In the genomic region with DNA sequence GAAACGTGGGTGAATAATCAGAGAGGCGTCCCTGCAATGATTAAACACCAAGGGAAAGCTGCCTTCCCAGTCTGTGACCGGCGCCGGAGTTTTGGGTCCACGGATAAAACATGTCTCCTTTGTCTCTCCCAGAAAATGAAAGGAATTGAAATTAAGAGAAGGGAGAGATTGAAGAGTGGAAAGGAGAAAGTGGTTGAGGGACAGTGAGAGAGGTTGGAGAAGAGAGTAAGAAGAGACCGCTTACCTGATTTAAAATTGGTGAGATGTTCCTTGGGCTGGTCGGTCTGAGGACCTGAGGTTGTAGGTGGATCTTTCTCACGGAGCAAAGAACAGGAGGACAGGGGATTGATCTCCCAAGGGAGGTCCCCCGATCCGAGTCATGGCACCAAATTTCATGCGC, we compare ENCODE assay signal across 1 cellular context. TPM values are rescaled to one million over a fixed set of nuclear protein-coding genes. Genes with fewer than 3 reads are reported as not detected.
"Had no signal": no experiment of that assay in that cellular context is flagged by ENCODE, and none has a peak within 500 bp of the region (broad histone marks: within the 10 kb centered on the region; RNA-seq: fewer than 3 reads in every experiment).

No MANE protein-coding gene starts in this region.

RNA-seq across cellular contexts. Expression of a gene that starts 24.9 kb away (rescaled TPM):
- total RNA-seq: GM12878 had no signal

RNA-seq across cellular contexts. Expression of a gene that starts 59.2 kb away (rescaled TPM):
- total RNA-seq: GM12878 had no signal
